ENCODE assay signal across 1 cellular context in the genomic region with DNA sequence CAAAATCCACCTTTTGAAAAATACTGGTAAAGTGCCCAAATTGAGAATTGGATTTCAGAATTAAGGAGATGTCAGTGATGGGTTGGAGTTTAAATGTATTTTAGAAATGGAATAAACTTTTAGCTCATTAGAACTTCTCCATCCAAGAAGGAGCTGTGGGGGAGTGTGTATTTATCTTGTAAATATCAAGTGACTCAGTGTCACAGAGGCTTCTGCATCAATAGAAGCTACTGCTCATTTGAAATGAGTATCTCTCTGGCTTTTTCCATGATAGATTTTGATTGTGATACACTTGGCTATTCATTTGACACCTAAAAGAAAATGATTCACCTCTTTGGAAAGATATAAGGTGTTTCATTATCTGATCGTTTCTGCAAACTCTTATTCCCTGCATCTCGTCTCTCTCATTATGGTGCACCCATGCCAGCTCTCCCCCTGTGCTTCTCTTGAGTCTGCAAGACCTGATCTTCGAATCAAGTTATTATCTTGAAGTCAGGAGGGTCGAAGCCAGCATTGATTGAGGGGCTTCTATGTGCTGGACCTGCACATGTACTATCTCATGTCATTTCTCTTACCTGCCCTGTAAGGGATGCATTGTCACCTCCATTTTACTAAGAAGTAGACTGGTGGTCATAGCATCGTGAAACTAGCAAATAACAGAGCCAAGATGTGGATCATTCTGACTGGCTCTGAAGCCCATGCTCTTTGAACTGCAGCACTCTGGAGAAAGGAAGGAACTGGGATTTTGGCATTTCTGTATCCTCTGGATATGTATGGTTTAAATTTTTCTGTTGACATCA.
TF ChIP-seq lines count a peak whose summit lies in the region.

No MANE protein-coding gene starts in this region.

TF ChIP-seq in HEK293, 187 proteins besides CTCF, POLR2A, EP300 and RAD21 (continued from another document):
- TF ChIP-seq ZNF707 (tag by site-specific recombination; IDR thresholded peaks at IDR 0.05) = no peak
- no peak for TF ChIP-seq ZNF416 (tag by site-specific recombination; IDR thresholded peaks at IDR 0.05)
